16 cellular contexts compared by ENCODE assay signal in genomic region chr9:110114888-110115259, GRCh38.
A peak's percentile ranks its signal among the peaks of the same experiment; 100 is the strongest.
DNase-seq lines count a peak whose midpoint lies in the region; ATAC-seq, FAIRE-seq and TF ChIP-seq lines count a peak whose summit lies in the region.
"Had no signal": no experiment of that assay in that cellular context is flagged by ENCODE, and none has a peak within 500 bp of the region (broad histone marks: within the 10 kb centered on the region; RNA-seq: fewer than 3 reads in every experiment).

No MANE protein-coding gene starts in this region.

- FAIRE-seq in GM12891 (lab: Jason Lieb, UNC), result no peak
- FAIRE-seq: A204.1, K562 had no signal

- intact Hi-C loops in Right ventricle myocardium inferior (cut with DNase I) (no loop called here), cardiac septum (cut with DNase I) (no loop called here), heart right ventricle (cut with DNase I) (no loop called here)

- DNase-seq in Right ventricle myocardium inferior (ENCODE audit: missing footprints) (no peak), cardiac septum (ENCODE audit: low spot score) (no peak), heart right ventricle (peak in 1 of 2 donors; percentile 56), naive B cell (no peak), GM12891 (ENCODE audit: insufficient read length, low spot score) (no peak)
- DNase-seq in naive thymus-derived CD8-positive, alpha-beta T cell, result no peak
- DNase-seq: amniotic stem cell, GDM1, GOT3, kidney glomerular epithelial cell, NCI-H2029, PC-3 had no signal

- 23 to 24% methylated on average over 6 of the region's 6 CpGs for WGBS in heart right ventricle, 2 donors

- H3K27ac Mint-ChIP-seq in naive B cell, result peak overlapping the region in 5 of 6 donors; percentile 37 to 89 (median 79)
- peak overlapping the region in 1 of 10 donors; percentile 57 for H3K27ac Mint-ChIP-seq in naive thymus-derived CD8-positive, alpha-beta T cell

- POLR2A ChIA-PET in naive thymus-derived CD8-positive, alpha-beta T cell (lab: Charles Lee), result no interaction called here

- H3K4me1 Mint-ChIP-seq in naive B cell, result peaks cover 53 to 93% (median 82%) of the 10 kb centered on the region in 3 donors
- peaks cover 0 to 22% (median 0%) of the 10 kb centered on the region in 4 donors for H3K4me1 Mint-ChIP-seq in naive thymus-derived CD8-positive, alpha-beta T cell

- H3K36me3 Mint-ChIP-seq in naive B cell, result peaks cover 0 to 14% of the 10 kb centered on the region in 2 donors
- H3K36me3 Mint-ChIP-seq in naive thymus-derived CD8-positive, alpha-beta T cell, result no peaks in the 10 kb centered on the region

- H3K4me3 Mint-ChIP-seq in naive B cell, result peak overlapping the region in 3 of 8 donors; percentile 3 to 66 (median 24)
- H3K4me3 Mint-ChIP-seq in naive thymus-derived CD8-positive, alpha-beta T cell, result no peak overlapping the region

- no peaks in the 10 kb centered on the region for H3K9me3 ChIP-seq in heart right ventricle

- H3K27me3 ChIP-seq in heart right ventricle, result no peaks in the 10 kb centered on the region

- H3K9me3 Mint-ChIP-seq in naive B cell, result no peaks in the 10 kb centered on the region
- H3K9me3 Mint-ChIP-seq in naive thymus-derived CD8-positive, alpha-beta T cell, result no peaks in the 10 kb centered on the region

- peaks cover 0 to 8% (median 0%) of the 10 kb centered on the region in 9 donors for H3K36me3 ChIP-seq in heart right ventricle

- peak overlapping the region in 9 of 10 donors; percentile 3 to 86 (median 58) for H3K27ac ChIP-seq in heart right ventricle

- TF ChIP-seq POLR2A in GM12891 (IDR thresholded peaks at IDR 0.05; ENCODE audit: low read depth, low read length), result no peak

- H3K27me3 Mint-ChIP-seq in naive B cell, result no peaks in the 10 kb centered on the region
- no peaks in the 10 kb centered on the region for H3K27me3 Mint-ChIP-seq in naive thymus-derived CD8-positive, alpha-beta T cell

- peak; percentile 55 for ATAC-seq in Right ventricle myocardium inferior
- ATAC-seq in heart right ventricle, result peak; percentile 56 to 88 (median 74)
- ATAC-seq in naive B cell (ENCODE audit: low read depth in 2 of 2), result no peak
- ATAC-seq in GM19467 (IDR thresholded peaks at IDR 0.05; ENCODE audit: unreplicated experiment), result no peak
- no peak for ATAC-seq in HG03442 (IDR thresholded peaks at IDR 0.05; ENCODE audit: unreplicated experiment)
- no peak for ATAC-seq in naive thymus-derived CD8-positive, alpha-beta T cell
- ATAC-seq: K562, PC-3 had no signal

- peak overlapping the region in 2 of 10 donors; percentile 11 to 18 for H3K4me3 ChIP-seq in heart right ventricle
- H3K4me3 ChIP-seq: K562 had no signal

- peaks cover 7 to 77% (median 53%) of the 10 kb centered on the region in 9 donors for H3K4me1 ChIP-seq in heart right ventricle

- TF ChIP-seq CTCF in heart right ventricle (IDR thresholded peaks at IDR 0.05), result no peak

TF ChIP-seq in GM12891, 5 proteins besides CTCF, POLR2A, EP300 and RAD21:
- TF ChIP-seq TAF1 (IDR thresholded peaks at IDR 0.05; ENCODE audit: low read depth, low read length) (no peak), SPI1 (IDR thresholded peaks at IDR 0.05; ENCODE audit: low read depth, low read length) (no peak), PAX5 (IDR thresholded peaks at IDR 0.05; ENCODE audit: insufficient read depth, low read length, severe bottlenecking) (no peak), POLR2AphosphoS5 (IDR thresholded peaks at IDR 0.05; ENCODE audit: low read depth, low read length) (no peak), POU2F2 (IDR thresholded peaks at IDR 0.05; ENCODE audit: low read depth, low read length) (no peak)

Comparison
In these comparisons a context has a peak if more than half of its experiments do, and no peak if none do; other contexts are left out.
1. ATAC-seq: peak in Right ventricle myocardium inferior (single experiment) and heart right ventricle (8 of 8); none in naive B cell (0 of 2), GM19467 (single experiment), HG03442 (single experiment) and naive thymus-derived CD8-positive, alpha-beta T cell (0 of 2).